In genomic region chr3:113695426-113695817, GRCh38 we compare ENCODE assay signal across 8 cellular contexts. TPM values are rescaled to one million over a fixed set of nuclear protein-coding genes. Genes with fewer than 3 reads are reported as not detected.
A peak's percentile ranks its signal among the peaks of the same experiment; 100 is the strongest.
DNase-seq lines count a peak whose midpoint lies in the region; ATAC-seq and TF ChIP-seq lines count a peak whose summit lies in the region.

No MANE protein-coding gene starts in this region.

- no peaks in the 10 kb centered on the region; a peak in 2 of 4 replicates for H3K4me1 ChIP-seq in SK-N-SH (ENCODE audit: control insufficient read depth in 1 of 2, insufficient read depth in 2 of 2, low read depth in 1 of 2, low read length in 1 of 2)
- H3K4me1 ChIP-seq in right cardiac atrium (ENCODE audit: control insufficient read depth, insufficient read depth, low read length) = peaks cover 3% of the 10 kb centered on the region

- DNase-seq in SK-N-SH (no peak), right cardiac atrium (no peak), NCI-H2227 (lab: John Stamatoyannopoulos, UW; ENCODE audit: unreplicated experiment) (no peak), activated gamma-delta T cell (lab: John Stamatoyannopoulos, UW) (no peak)

- H3K4me2 ChIP-seq in SK-N-SH = peak overlapping the region; percentile 92

- POLR2A ChIA-PET in SK-N-SH (lab: Yijun Ruan, JAX) = no interaction called here

- intact Hi-C loops in right cardiac atrium (cut with DNase I) = loop anchor here in 1 of 4 donors (2.0 kb wide), 1 partner anchor 77 kb away; no protein-coding TSS in a partner anchor

- H3K9me3 ChIP-seq in SK-N-SH (no peaks in the 10 kb centered on the region), right cardiac atrium (ENCODE audit: control insufficient read depth, low read length) (no peaks in the 10 kb centered on the region)

- H3K36me3 ChIP-seq in SK-N-SH (replicated peaks in 1 of 2; ENCODE audit: control insufficient read depth in 1 of 2, insufficient read depth in 2 of 2, low read length in 1 of 2) = no peaks in the 10 kb centered on the region

- ATAC-seq in SK-N-SH treated with all-trans-retinoic acid at 6 μM for 48 hours = no peak
- no peak for ATAC-seq in right cardiac atrium
- no peak for ATAC-seq in HG03354 (IDR thresholded peaks at IDR 0.05; ENCODE audit: poor library complexity, severe bottlenecking, unreplicated experiment)

- CTCF ChIA-PET in SK-N-SH (lab: Yijun Ruan, JAX) = interaction anchor here (2.4 kb wide), 1 partner anchor 68 kb away, joined by 7 read pairs; no protein-coding TSS in a partner anchor

- 47% methylated on average over 8 of the region's 8 CpGs for WGBS in SK-N-SH (ENCODE audit: low lambda C conversion rate)
- WGBS in right cardiac atrium = 19% methylated on average over 8 of the region's 8 CpGs

- H3F3A ChIP-seq in SK-N-SH (replicated peaks; ENCODE audit: insufficient read depth) = no peaks in the 10 kb centered on the region

- H3K27me3 ChIP-seq in SK-N-SH (ENCODE audit: insufficient read depth) (no peaks in the 10 kb centered on the region), right cardiac atrium (ENCODE audit: control insufficient read depth, insufficient read depth) (no peaks in the 10 kb centered on the region)

- H3K27ac ChIP-seq in SK-N-SH (ENCODE audit: low read depth in 2 of 2, low read length in 1 of 2) (peak overlapping the region; percentile 46 to 95), right cardiac atrium (ENCODE audit: low read length) (peak overlapping the region; percentile 26), skin epidermis (peak overlapping the region in 20 of 21 experiments; percentile 94 to 100 (median 99))

- TF ChIP-seq RAD21 in SK-N-SH (IDR thresholded peaks at IDR 0.05; ENCODE audit: low read length) = no peak

- peaks cover 53% of the 10 kb centered on the region for H3K79me2 ChIP-seq in SK-N-SH (ENCODE audit: insufficient read depth)

- H4K20me1 ChIP-seq in SK-N-SH (ENCODE audit: insufficient read depth) = no peaks in the 10 kb centered on the region

- H3K4me3 ChIP-seq in SK-N-SH (ENCODE audit: low read depth in 2 of 2, low read length in 1 of 2) (peak overlapping the region; percentile 88 to 92), WI38 (ENCODE audit: low read depth, low read length) (peak overlapping the region; percentile 75), right cardiac atrium (ENCODE audit: low read length) (peak overlapping the region; percentile 95), skin epidermis (peak overlapping the region; percentile 78 to 100 (median 93))

- peak overlapping the region; percentile 83; the same call in 1 of the 2 replicates for H2AFZ ChIP-seq in SK-N-SH (ENCODE audit: low read depth)

- H3K9me2 ChIP-seq in SK-N-SH = no peaks in the 10 kb centered on the region

- no peak for TF ChIP-seq EP300 in SK-N-SH (IDR thresholded peaks at IDR 0.05; ENCODE audit: borderline replicate concordance in 1 of 2, low read depth in 1 of 2, low read length in 1 of 2)

- TF ChIP-seq CTCF in SK-N-SH (IDR thresholded peaks at IDR 0.05) = no peak
- TF ChIP-seq CTCF in WI38 (IDR thresholded peaks at IDR 0.05; ENCODE audit: low read depth, low read length) = no peak

- peak overlapping the region; percentile 78 for H3K9ac ChIP-seq in SK-N-SH

TF ChIP-seq in SK-N-SH, 30 proteins besides CTCF, POLR2A, EP300 and RAD21 (continues in another document):
- TF ChIP-seq JUND (IDR thresholded peaks at IDR 0.05) (no peak), FOXJ3 (CRISPR knock-in tag; IDR thresholded peaks at IDR 0.05) (no peak), MXI1 (IDR thresholded peaks at IDR 0.05; ENCODE audit: low read depth, low read length) (no peak), POLR2AphosphoS5 (IDR thresholded peaks at IDR 0.05; ENCODE audit: low read depth, low read length) (no peak), USF2 (IDR thresholded peaks at IDR 0.05; ENCODE audit: borderline replicate concordance, low read depth, low read length) (no peak), IRF3 (IDR thresholded peaks at IDR 0.05; ENCODE audit: low read depth, low read length) (no peak), GABPA (IDR thresholded peaks at IDR 0.05; ENCODE audit: low read depth) (no peak), TAF1 (IDR thresholded peaks at IDR 0.05; ENCODE audit: borderline replicate concordance, low read depth, low read length) (no peak)

TF ChIP-seq in SK-N-SH treated with all-trans-retinoic acid at 6 μM for 48 hours, 23 proteins besides CTCF, POLR2A, EP300 and RAD21 (continues in another document):
- TF ChIP-seq, protein P1, sequence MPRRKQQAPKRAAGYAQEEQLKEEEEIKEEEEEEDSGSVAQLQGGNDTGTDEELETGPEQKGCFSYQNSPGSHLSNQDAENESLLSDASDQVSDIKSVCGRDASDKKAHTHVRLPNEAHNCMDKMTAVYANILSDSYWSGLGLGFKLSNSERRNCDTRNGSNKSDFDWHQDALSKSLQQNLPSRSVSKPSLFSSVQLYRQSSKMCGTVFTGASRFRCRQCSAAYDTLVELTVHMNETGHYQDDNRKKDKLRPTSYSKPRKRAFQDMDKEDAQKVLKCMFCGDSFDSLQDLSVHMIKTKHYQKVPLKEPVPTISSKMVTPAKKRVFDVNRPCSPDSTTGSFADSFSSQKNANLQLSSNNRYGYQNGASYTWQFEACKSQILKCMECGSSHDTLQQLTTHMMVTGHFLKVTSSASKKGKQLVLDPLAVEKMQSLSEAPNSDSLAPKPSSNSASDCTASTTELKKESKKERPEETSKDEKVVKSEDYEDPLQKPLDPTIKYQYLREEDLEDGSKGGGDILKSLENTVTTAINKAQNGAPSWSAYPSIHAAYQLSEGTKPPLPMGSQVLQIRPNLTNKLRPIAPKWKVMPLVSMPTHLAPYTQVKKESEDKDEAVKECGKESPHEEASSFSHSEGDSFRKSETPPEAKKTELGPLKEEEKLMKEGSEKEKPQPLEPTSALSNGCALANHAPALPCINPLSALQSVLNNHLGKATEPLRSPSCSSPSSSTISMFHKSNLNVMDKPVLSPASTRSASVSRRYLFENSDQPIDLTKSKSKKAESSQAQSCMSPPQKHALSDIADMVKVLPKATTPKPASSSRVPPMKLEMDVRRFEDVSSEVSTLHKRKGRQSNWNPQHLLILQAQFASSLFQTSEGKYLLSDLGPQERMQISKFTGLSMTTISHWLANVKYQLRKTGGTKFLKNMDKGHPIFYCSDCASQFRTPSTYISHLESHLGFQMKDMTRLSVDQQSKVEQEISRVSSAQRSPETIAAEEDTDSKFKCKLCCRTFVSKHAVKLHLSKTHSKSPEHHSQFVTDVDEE (CRISPR knock-in tag; IDR thresholded peaks at IDR 0.05) = no peak
- TF ChIP-seq ZNF8 (CRISPR knock-in tag; IDR thresholded peaks at IDR 0.05) = no peak
- no peak for TF ChIP-seq CSRNP3 (CRISPR knock-in tag; IDR thresholded peaks at IDR 0.05)
- no peak for TF ChIP-seq ESRRG (CRISPR knock-in tag; IDR thresholded peaks at IDR 0.05)
- no peak for TF ChIP-seq GLIS3 (CRISPR knock-in tag; IDR thresholded peaks at IDR 0.05)
- TF ChIP-seq TOX (CRISPR knock-in tag; IDR thresholded peaks at IDR 0.05; ENCODE audit: borderline replicate concordance) = no peak
- TF ChIP-seq BACH2 (CRISPR knock-in tag; IDR thresholded peaks at IDR 0.05; ENCODE audit: borderline replicate concordance) = no peak
- TF ChIP-seq ZC3H10 (CRISPR knock-in tag; IDR thresholded peaks at IDR 0.05) = no peak
- no peak for TF ChIP-seq CSDC2 (CRISPR knock-in tag; IDR thresholded peaks at IDR 0.05)
- no peak for TF ChIP-seq PPARA (CRISPR knock-in tag; IDR thresholded peaks at IDR 0.05; ENCODE audit: borderline replicate concordance)
- no peak for TF ChIP-seq ZNF70 (CRISPR knock-in tag; IDR thresholded peaks at IDR 0.05)
- TF ChIP-seq OSR1 (CRISPR knock-in tag; IDR thresholded peaks at IDR 0.05) = no peak
- no peak for TF ChIP-seq ZFP3 (CRISPR knock-in tag; IDR thresholded peaks at IDR 0.05)
- TF ChIP-seq CREB5 (CRISPR knock-in tag; IDR thresholded peaks at IDR 0.05; ENCODE audit: low read depth) = no peak
- no peak for TF ChIP-seq ISL1 (CRISPR knock-in tag; IDR thresholded peaks at IDR 0.05)

RNA-seq across cellular contexts. Expression of gene USF3, which starts 1.0 kb away (rescaled TPM):
- polyA plus RNA-seq in SK-N-SH (2012; rRNA removed) (3.1 and 4.4 TPM in 2 replicates), right cardiac atrium (6.3 TPM)
- 4.5 and 4.9 TPM in 2 replicates for polyA plus RNA-seq in SK-N-SH (2012; cell fraction: cytosol; rRNA removed)
- 1.8 and 3.7 TPM in 2 replicates for polyA plus RNA-seq in SK-N-SH (2012; cell fraction: nucleus; rRNA removed)
- total RNA-seq in right cardiac atrium = 10 to 100 TPM; 13.4 to 15.4 (median 14.4) TPM

RNA-seq across cellular contexts. Expression of gene NAA50, which starts 50.6 kb away (rescaled TPM):
- polyA plus RNA-seq in SK-N-SH (2012; rRNA removed) = 39.6 and 79.5 TPM in 2 replicates
- 45.7 and 51.6 TPM in 2 replicates for polyA plus RNA-seq in SK-N-SH (2012; cell fraction: cytosol; rRNA removed)
- polyA plus RNA-seq in SK-N-SH (2012; cell fraction: nucleus; rRNA removed) = 33.1 and 50.0 TPM in 2 replicates
- 10 to 100 TPM; 61.8 to 91.7 (median 68.0) TPM for total RNA-seq in right cardiac atrium
- 26.5 TPM for polyA plus RNA-seq in right cardiac atrium

RNA-seq across cellular contexts. Expression of gene ATP6V1A, which starts 51.4 kb away (rescaled TPM):
- polyA plus RNA-seq in SK-N-SH (2012; rRNA removed) = 12.1 and 16.7 TPM in 2 replicates
- polyA plus RNA-seq in SK-N-SH (2012; cell fraction: cytosol; rRNA removed) = 18.4 and 18.8 TPM in 2 replicates
- 4.8 and 12.7 TPM in 2 replicates for polyA plus RNA-seq in SK-N-SH (2012; cell fraction: nucleus; rRNA removed)
- total RNA-seq in right cardiac atrium = 10 to 100 TPM; 24.0 to 29.0 (median 27.3) TPM
- 9.1 TPM for polyA plus RNA-seq in right cardiac atrium

Comparison
In these comparisons a context has a peak if more than half of its experiments do, and no peak if none do; other contexts are left out.
1. H3K27ac ChIP-seq: peak in every context shown above with its lines; median percentile 99 in skin epidermis; 70 in SK-N-SH; 26 in right cardiac atrium.